10 cellular contexts compared by ENCODE assay signal in the genomic region with DNA sequence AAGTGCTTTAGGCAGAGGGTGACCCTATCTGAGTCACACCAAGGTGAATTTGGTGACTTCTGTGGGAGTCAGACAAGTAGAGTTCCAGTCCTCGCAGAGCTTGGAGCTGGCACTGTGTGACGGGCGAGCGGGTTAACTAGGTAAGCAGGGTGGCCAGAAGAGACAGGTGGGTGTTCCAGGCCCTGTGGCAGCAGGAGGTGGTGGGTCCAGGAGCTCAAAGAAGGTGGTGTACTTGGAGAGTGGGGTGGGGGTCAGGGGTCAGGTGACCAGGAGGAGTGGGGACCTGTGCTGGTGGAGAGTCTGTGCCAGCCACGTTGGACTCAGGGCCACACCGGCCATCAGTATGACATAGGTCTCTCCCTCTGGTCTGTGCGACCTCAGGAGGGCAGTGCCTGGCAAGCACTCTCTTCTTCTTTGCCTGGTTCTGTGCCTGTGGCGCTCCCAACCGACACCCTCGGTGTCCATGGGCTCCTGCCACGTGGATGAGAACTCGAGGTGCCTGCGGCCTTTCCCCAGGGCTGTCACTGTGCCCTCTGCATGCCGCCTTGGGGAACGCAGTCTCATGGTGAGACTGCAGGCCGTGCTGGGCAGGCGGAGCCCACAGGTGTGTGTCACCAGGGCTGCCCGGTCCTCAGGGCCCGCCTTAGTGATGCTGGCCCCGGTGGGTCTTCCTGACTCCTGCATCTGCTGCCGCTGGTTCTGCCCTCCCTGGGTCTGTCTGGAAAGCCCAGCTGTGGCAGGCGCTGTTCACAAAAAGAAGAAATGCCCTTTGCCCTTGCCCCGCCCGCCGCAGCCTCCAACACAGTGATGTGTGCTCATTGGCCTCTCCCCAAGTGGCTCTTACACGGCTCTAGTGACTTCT. TPM values are rescaled to one million over a fixed set of nuclear protein-coding genes. Genes with fewer than 3 reads are reported as not detected.
DNase-seq lines count a peak whose midpoint lies in the region; ATAC-seq and TF ChIP-seq lines count a peak whose summit lies in the region.
"Had no signal": no experiment of that assay in that cellular context is flagged by ENCODE, and none has a peak within 500 bp of the region (broad histone marks: within the 10 kb centered on the region; RNA-seq: fewer than 3 reads in every experiment).

No MANE protein-coding gene starts in this region.

- no peaks in the 10 kb centered on the region for H3K27me3 ChIP-seq in Peyer's patch
- H3K27me3 ChIP-seq in parathyroid adenoma (ENCODE audit: control insufficient read depth, insufficient read depth, low read length): no peaks in the 10 kb centered on the region
- H3K27me3 ChIP-seq: ascending aorta had no signal

- no peak overlapping the region for H2AFZ ChIP-seq in parathyroid adenoma

- peak overlapping the region; percentile 67 for H3K27ac Mint-ChIP-seq in endothelial cell (ENCODE audit: unreplicated experiment)

- DNase-seq in Caki2 (ENCODE audit: low read depth): peak; percentile 59
- DNase-seq in Peyer's patch: peak in 2 of 3 donors; percentile 86 to 87
- no peak for DNase-seq in endothelial cell (ENCODE audit: low spot score)
- DNase-seq in pons (ENCODE audit: low spot score): no peak
- no peak for DNase-seq in COLO829 (ENCODE audit: low spot score)
- DNase-seq: SIG-M5 had no signal

- in situ Hi-C loops in Caki2 (cut with HindIII; ENCODE audit: low pct_unique_long_range_greater_than_20kb, low sequenced_read_pairs): no loop called here

- ATAC-seq in HG03432 (IDR thresholded peaks at IDR 0.05; ENCODE audit: unreplicated experiment): no peak
- ATAC-seq in HG03442 (IDR thresholded peaks at IDR 0.05; ENCODE audit: unreplicated experiment): no peak

- H3K4me3 Mint-ChIP-seq in endothelial cell (ENCODE audit: unreplicated experiment): peak overlapping the region; percentile 76

- H3K4me3 ChIP-seq in Peyer's patch: peak overlapping the region in 2 of 4 donors; percentile 54 to 98
- H3K4me3 ChIP-seq in parathyroid adenoma (ENCODE audit: low read depth, low read length): no peak overlapping the region

- H3K27ac ChIP-seq in Peyer's patch (peak overlapping the region; percentile 85 to 98 (median 94)), parathyroid adenoma (peak overlapping the region; percentile 59)

- H3K9me3 Mint-ChIP-seq in endothelial cell (ENCODE audit: unreplicated experiment): no peaks in the 10 kb centered on the region

- peaks cover 3% of the 10 kb centered on the region for H3K27me3 Mint-ChIP-seq in endothelial cell (ENCODE audit: unreplicated experiment)

- H3K4me1 ChIP-seq in Peyer's patch (peaks cover 6 to 30% (median 16%) of the 10 kb centered on the region in 4 donors), parathyroid adenoma (peaks cover 11% of the 10 kb centered on the region)

- TF ChIP-seq CTCF in Peyer's patch (IDR thresholded peaks at IDR 0.05) (peak in 3 of 6 experiments; percentile 26 to 39 (median 33)), endothelial cell (IDR thresholded peaks at IDR 0.05; ENCODE audit: unreplicated experiment) (no peak), parathyroid adenoma (IDR thresholded peaks at IDR 0.05) (no peak)

- peaks cover 0 to 23% (median 0%) of the 10 kb centered on the region in 3 donors for H3K36me3 ChIP-seq in Peyer's patch
- H3K36me3 ChIP-seq in parathyroid adenoma (ENCODE audit: control insufficient read depth, insufficient read depth, low read length): no peaks in the 10 kb centered on the region

- H3K9ac ChIP-seq in parathyroid adenoma: no peak overlapping the region

- H3K4me1 Mint-ChIP-seq in endothelial cell (ENCODE audit: unreplicated experiment): peaks cover 2% of the 10 kb centered on the region

- peak; percentile 49 to 82 for TF ChIP-seq POLR2A in Peyer's patch (IDR thresholded peaks at IDR 0.05)

- H3K4me2 ChIP-seq in parathyroid adenoma (ENCODE audit: low read length): no peak overlapping the region

- H3K79me2 ChIP-seq in parathyroid adenoma: no peaks in the 10 kb centered on the region

- no peaks in the 10 kb centered on the region for H3K9me3 ChIP-seq in Peyer's patch
- no peaks in the 10 kb centered on the region for H3K9me3 ChIP-seq in parathyroid adenoma (ENCODE audit: control insufficient read depth, low read length)
- H3K9me3 ChIP-seq: ascending aorta had no signal

- peaks cover 14% of the 10 kb centered on the region for H3K36me3 Mint-ChIP-seq in endothelial cell (ENCODE audit: low read depth, unreplicated experiment)

RNA-seq across cellular contexts. Expression of a gene that starts 1.6 kb away (rescaled TPM):
- total RNA-seq in Caki2 (2014; rRNA removed; shearing (Covaris generic); ENCODE audit: low replicate concordance): 64.3 and 67.6 TPM in 2 replicates
- 10 to 100 TPM; 11.6 to 15.4 (median 13.3) TPM for total RNA-seq in Peyer's patch
- total RNA-seq in endothelial cell (ENCODE audit: unreplicated experiment): 10.9 TPM

RNA-seq across cellular contexts. Expression of a gene that starts 6.7 kb away (rescaled TPM):
- total RNA-seq in Caki2 (2014; rRNA removed; shearing (Covaris generic); ENCODE audit: low replicate concordance): 66.2 and 86.3 TPM in 2 replicates
- total RNA-seq in Peyer's patch: 10 to 100 TPM; 73.3 to 88.3 (median 76.3) TPM
- 27.6 TPM for total RNA-seq in endothelial cell (ENCODE audit: unreplicated experiment)

RNA-seq across cellular contexts. Expression of a gene that starts 18.9 kb away (rescaled TPM):
- not detected in 2 replicates for total RNA-seq in Caki2 (2014; rRNA removed; shearing (Covaris generic); ENCODE audit: low replicate concordance)
- total RNA-seq in Peyer's patch (10 to 100 TPM in 1 of 4 donors, 1 to 10 TPM in 3; 3.3 to 19.8 (median 4.1) TPM), endothelial cell (ENCODE audit: unreplicated experiment) (1.8 TPM)

Comparison
In these comparisons a context has a peak if more than half of its experiments do, and no peak if none do; other contexts are left out.
1. DNase-seq: peak in Caki2 (single experiment) and Peyer's patch (2 of 3); none in endothelial cell (single experiment), pons (single experiment) and COLO829 (single experiment).